In genomic region chr7:36474283-36475010, GRCh38 we compare ENCODE assay signal across 11 cellular contexts.
DNase-seq lines count a peak whose midpoint lies in the region; ATAC-seq, FAIRE-seq and TF ChIP-seq lines count a peak whose summit lies in the region.
"Had no signal": no experiment of that assay in that cellular context is flagged by ENCODE, and none has a peak within 500 bp of the region (broad histone marks: within the 10 kb centered on the region; RNA-seq: fewer than 3 reads in every experiment).

No MANE protein-coding gene starts in this region.

- CTCF ChIA-PET in MCF 10A (lab: Yijun Ruan, JAX), result interaction anchor here (0.7 to 5.7 kb wide), 14 partner anchors 10 to 726 kb away, joined by 3 to 46 read pairs (median 4); no protein-coding TSS in a partner anchor

- H3K36me3 ChIP-seq in breast epithelium (no peaks in the 10 kb centered on the region), RWPE2 (ENCODE audit: low read depth) (no peaks in the 10 kb centered on the region)
- H3K36me3 ChIP-seq: BLaER1, cardiac muscle cell had no signal

- intact Hi-C loops in MCF 10A (cut with micrococcal nuclease), result loop anchor here (5.0 kb wide), 2 partner anchors 708 to 723 kb away; no protein-coding TSS in a partner anchor
- intact Hi-C loops in breast epithelium (cut with DNase I; ENCODE audit: low total_unique reads), result no loop called here

- H3K9me3 ChIP-seq in breast epithelium (peaks cover 0 to 5% of the 10 kb centered on the region in 2 donors), RWPE2 (ENCODE audit: severe bottlenecking) (no peaks in the 10 kb centered on the region)

- no peak for TF ChIP-seq POLR2A in breast epithelium (IDR thresholded peaks at IDR 0.05)

- TF ChIP-seq CTCF in MCF 10A (IDR thresholded peaks at IDR 0.05; ENCODE audit: unreplicated experiment) (no peak), breast epithelium (IDR thresholded peaks at IDR 0.05) (no peak), RWPE2 (IDR thresholded peaks at IDR 0.05; ENCODE audit: poor library complexity, severe bottlenecking) (no peak)

- peaks cover 14% of the 10 kb centered on the region for H3K4me1 Mint-ChIP-seq in MCF 10A (ENCODE audit: insufficient read depth, unreplicated experiment)

- H3K27ac ChIP-seq in breast epithelium (no peak overlapping the region), RWPE2 (ENCODE audit: poor library complexity, severe bottlenecking) (peak overlapping the region; percentile 40)
- H3K27ac ChIP-seq: BLaER1, cardiac muscle cell had no signal

- no peak for DNase-seq in MCF 10A (ENCODE audit: unreplicated experiment)
- DNase-seq in breast epithelium (ENCODE audit: low spot score in 2 of 2), result no peak
- DNase-seq in RWPE2 (ENCODE audit: low spot score), result no peak
- DNase-seq in dermis blood vessel endothelial cell, result peak; percentile 82
- peak; percentile 68 for DNase-seq in urothelium cell line (ENCODE audit: low spot score)
- DNase-seq in COLO668 (lab: John Stamatoyannopoulos, UW; ENCODE audit: unreplicated experiment), result no peak
- DNase-seq in left lobe of liver (ENCODE audit: low spot score), result no peak

- H3K4me3 ChIP-seq in breast epithelium, result no peak overlapping the region
- H3K4me3 ChIP-seq in RWPE2 (ENCODE audit: severe bottlenecking), result no peak overlapping the region
- H3K4me3 ChIP-seq: BLaER1, cardiac muscle cell had no signal

- H3K27me3 ChIP-seq in breast epithelium, result no peaks in the 10 kb centered on the region
- H3K27me3 ChIP-seq in RWPE2 (ENCODE audit: insufficient read depth, poor library complexity, severe bottlenecking), result no peaks in the 10 kb centered on the region
- H3K27me3 ChIP-seq: BLaER1, cardiac muscle cell had no signal

- H3K27ac Mint-ChIP-seq in MCF 10A (ENCODE audit: low read depth, unreplicated experiment), result peak overlapping the region; percentile 14
- H3K27ac Mint-ChIP-seq: type B pancreatic cell had no signal

- H3K27me3 Mint-ChIP-seq in MCF 10A (ENCODE audit: insufficient read depth, unreplicated experiment), result no peaks in the 10 kb centered on the region
- H3K27me3 Mint-ChIP-seq: type B pancreatic cell had no signal

- no TSS peak for BruUV-seq in MCF 10A (replicated peaks; lab: Mats Ljungman, UMichigan)

- H3K4me1 ChIP-seq in breast epithelium (no peaks in the 10 kb centered on the region), RWPE2 (ENCODE audit: insufficient read depth, poor library complexity, severe bottlenecking) (peaks cover 14% of the 10 kb centered on the region)
- H3K4me1 ChIP-seq: BLaER1 had no signal

- ATAC-seq in RWPE2 (ENCODE audit: low read depth), result peak; percentile 79
- no peak for ATAC-seq in GM18511 (IDR thresholded peaks at IDR 0.05; ENCODE audit: unreplicated experiment)
- no peak for ATAC-seq in left lobe of liver

- POLR2A ChIA-PET in MCF 10A (lab: Yijun Ruan, JAX), result interaction anchor here (0.6 to 2.2 kb wide), 7 partner anchors 11 to 708 kb away, joined by 3 to 5 read pairs (median 3); no protein-coding TSS in a partner anchor

- peak overlapping the region; percentile 1 for H3K4me3 Mint-ChIP-seq in MCF 10A (ENCODE audit: unreplicated experiment)
- H3K4me3 Mint-ChIP-seq: type B pancreatic cell had no signal

- no peaks in the 10 kb centered on the region for H3K9me3 Mint-ChIP-seq in MCF 10A (ENCODE audit: unreplicated experiment)
- H3K9me3 Mint-ChIP-seq: type B pancreatic cell had no signal

- FAIRE-seq in urothelium cell line (lab: Jason Lieb, UNC), result no peak

- no peaks in the 10 kb centered on the region for H3K36me3 Mint-ChIP-seq in MCF 10A (ENCODE audit: insufficient read depth, unreplicated experiment)
- H3K36me3 Mint-ChIP-seq: type B pancreatic cell had no signal

Comparison
In these comparisons a context has a peak if more than half of its experiments do, and no peak if none do; other contexts are left out.
1. DNase-seq: peak in dermis blood vessel endothelial cell (single experiment) and urothelium cell line (single experiment); none in MCF 10A (single experiment), breast epithelium (0 of 2), RWPE2 (single experiment), COLO668 (single experiment) and left lobe of liver (single experiment).